Comparison of ENCODE assay signal across 12 cellular contexts in genomic region chr1:19877821-19878636, GRCh38. TPM values are rescaled to one million over a fixed set of nuclear protein-coding genes. Genes with fewer than 3 reads are reported as not detected.
A peak's percentile ranks its signal among the peaks of the same experiment; 100 is the strongest.
DNase-seq lines count a peak whose midpoint lies in the region.
"Had no signal": no experiment of that assay in that cellular context is flagged by ENCODE, and none has a peak within 500 bp of the region (broad histone marks: within the 10 kb centered on the region; RNA-seq: fewer than 3 reads in every experiment).

No MANE protein-coding gene starts in this region.

- H3F3A ChIP-seq in GM23248 (ENCODE audit: insufficient read depth): 0 out of 2 replicates have a peak, but pooled peaks cover 4% of the 10 kb centered on the region

- peaks cover 31% of the 10 kb centered on the region for H3K27me3 Mint-ChIP-seq in dendritic cell treated with granulocyte-macrophage colony-stimulating factor and Interleukin-4, amounts not matched to agents 40 ng/mL and 50 ng/mL, for 4 days

- H3K9me3 Mint-ChIP-seq in dendritic cell treated with granulocyte-macrophage colony-stimulating factor and Interleukin-4, amounts not matched to agents 40 ng/mL and 50 ng/mL, for 4 days: no peaks in the 10 kb centered on the region
- H3K9me3 Mint-ChIP-seq: immature natural killer cell had no signal

- no peaks in the 10 kb centered on the region for H3K36me3 ChIP-seq in GM23248 (ENCODE audit: low read depth)
- no peaks in the 10 kb centered on the region for H3K36me3 ChIP-seq in rectal smooth muscle tissue (ENCODE audit: control insufficient read depth, insufficient read depth, low read length)

- H3K27ac Mint-ChIP-seq in dendritic cell treated with granulocyte-macrophage colony-stimulating factor and Interleukin-4, amounts not matched to agents 40 ng/mL and 50 ng/mL, for 4 days: peak overlapping the region; percentile 50
- H3K27ac Mint-ChIP-seq: activated naive CD8-positive, alpha-beta T cell; immature natural killer cell had no signal

- peak overlapping the region; percentile 82 for H2AFZ ChIP-seq in GM23248

- H3K4me1 ChIP-seq in GM23248 (ENCODE audit: insufficient read depth) (no peaks in the 10 kb centered on the region), rectal smooth muscle tissue (ENCODE audit: control insufficient read depth, insufficient read depth, low read length) (peaks cover 2% of the 10 kb centered on the region)

- in situ Hi-C loops in GM23248 (cut with MboI): no loop called here

- H3K4me2 ChIP-seq in GM23248 (ENCODE audit: unreplicated experiment): no peak overlapping the region

- no peak overlapping the region for H3K4me3 Mint-ChIP-seq in dendritic cell treated with granulocyte-macrophage colony-stimulating factor and Interleukin-4, amounts not matched to agents 40 ng/mL and 50 ng/mL, for 4 days
- H3K4me3 Mint-ChIP-seq: activated naive CD8-positive, alpha-beta T cell; immature natural killer cell had no signal

- H3K9me2 ChIP-seq in GM23248 (ENCODE audit: insufficient read depth): no peaks in the 10 kb centered on the region

- no peaks in the 10 kb centered on the region for H3K9me3 ChIP-seq in GM23248 (ENCODE audit: low read depth)

- H4K20me1 ChIP-seq in GM23248 (ENCODE audit: insufficient read depth): no peaks in the 10 kb centered on the region

- H3K79me2 ChIP-seq in GM23248 (ENCODE audit: insufficient read depth): peaks cover 4% of the 10 kb centered on the region

- H3K36me3 Mint-ChIP-seq in dendritic cell treated with granulocyte-macrophage colony-stimulating factor and Interleukin-4, amounts not matched to agents 40 ng/mL and 50 ng/mL, for 4 days (ENCODE audit: low read depth): no peaks in the 10 kb centered on the region
- H3K36me3 Mint-ChIP-seq: activated naive CD8-positive, alpha-beta T cell; immature natural killer cell had no signal

- H3K9ac ChIP-seq in GM23248 (no peak overlapping the region), rectal smooth muscle tissue (ENCODE audit: low read length) (no peak overlapping the region)

- DNase-seq in GM23248 (peak; percentile 33), NCI-H510A treated with DMSO at 0.1 percent for 48 hours (lab: John Stamatoyannopoulos, UW) (peak; percentile 71), AG08395 (ENCODE audit: low spot score) (no peak), Kasumi-1 (lab: John Stamatoyannopoulos, UW) (no peak), NOMO-1 treated with DMSO at 0.1 percent for 48 hours (lab: John Stamatoyannopoulos, UW; ENCODE audit: unreplicated experiment) (no peak)
- no peak for DNase-seq in activated CD4-positive, alpha-beta T cell treated with anti-CD3 and anti-CD28 coated beads for 4 hours
- DNase-seq: activated CD4-positive, alpha-beta T cell treated with anti-CD3 and anti-CD28 coated beads for 48 hours; immature natural killer cell had no signal

- no peak overlapping the region for H3K27ac ChIP-seq in GM23248
- H3K27ac ChIP-seq in rectal smooth muscle tissue (ENCODE audit: low read depth, low read length): no peak overlapping the region

- 43 to 48% methylated on average over 19 of the region's 19 CpGs for WGBS in GM23248 (ENCODE audit: low coverage in 1 of 2, low lambda C conversion rate in 2 of 2, missing lambda C conversion rate in 2 of 2), 2 experiments

- peaks cover 24% of the 10 kb centered on the region for H3K4me1 Mint-ChIP-seq in dendritic cell treated with granulocyte-macrophage colony-stimulating factor and Interleukin-4, amounts not matched to agents 40 ng/mL and 50 ng/mL, for 4 days (ENCODE audit: low read depth)

- H3K4me3 ChIP-seq in GM23248 (no peak overlapping the region), rectal smooth muscle tissue (ENCODE audit: low read length) (peak overlapping the region; percentile 11)

- H3K27me3 ChIP-seq in GM23248 (replicated peaks; ENCODE audit: insufficient read depth) (no peaks in the 10 kb centered on the region), rectal smooth muscle tissue (ENCODE audit: control insufficient read depth, insufficient read depth, low read length) (no peaks in the 10 kb centered on the region)

- intact Hi-C loops in dendritic cell treated with granulocyte-macrophage colony-stimulating factor and Interleukin-4, amounts not matched to agents 40 ng/mL and 50 ng/mL, for 4 days (cut with micrococcal nuclease): no loop called here

RNA-seq across cellular contexts. Expression of gene OTUD3, which starts 4.2 kb away (rescaled TPM):
- total RNA-seq in GM23248 (2014; rRNA removed; shearing (Covaris generic)): 3.2 and 4.8 TPM in 2 replicates
- 1.7 and 1.8 TPM in 2 replicates for polyA plus RNA-seq in GM23248 (2016; fragmentation: Nextera tagmentation; extraction: Ambion mirVana)

RNA-seq across cellular contexts. Expression of gene PLA2G2E, which starts 45.4 kb away (rescaled TPM):
- total RNA-seq in GM23248 (2014; rRNA removed; shearing (Covaris generic)): not detected in 2 replicates
- polyA plus RNA-seq in GM23248 (2016; fragmentation: Nextera tagmentation; extraction: Ambion mirVana): not detected in 2 replicates
- total RNA-seq: osteocyte had no signal
- polyA plus RNA-seq: immature natural killer cell had no signal

Comparison
In these comparisons a context has a peak if more than half of its experiments do, and no peak if none do; other contexts are left out.
1. DNase-seq: peak in GM23248 (single experiment) and NCI-H510A treated with DMSO at 0.1 percent for 48 hours (single experiment); none in AG08395 (single experiment), activated CD4-positive, alpha-beta T cell treated with anti-CD3 and anti-CD28 coated beads for 4 hours (0 of 2), Kasumi-1 (0 of 2) and NOMO-1 treated with DMSO at 0.1 percent for 48 hours (single experiment).